ENCODE assay signal across 11 cellular contexts in genomic region chrX:147811803-147812202, GRCh38.
"Had no signal": no experiment of that assay in that cellular context is flagged by ENCODE, and none has a peak within 500 bp of the region (broad histone marks: within the 10 kb centered on the region; RNA-seq: fewer than 3 reads in every experiment).

No MANE protein-coding gene starts in this region.

- H3K9me3 Mint-ChIP-seq: GM23338 had no signal

- H2AFZ ChIP-seq: GM23248, GM23338 had no signal

- ATAC-seq: GM23338, HCT116 had no signal

- H3K4me2 ChIP-seq: GM23338 had no signal

- H3K4me1 Mint-ChIP-seq: GM23338, H9 had no signal

- H3K4me1 ChIP-seq: HAP-1 had no signal

- H3K9me3 ChIP-seq: HAP-1 had no signal

- H3K27ac ChIP-seq: GM23248 had no signal

- DNase-seq: GM23248, GOT3, H7, H9, HCEC 1CT, HFFc6 had no signal

- H3K36me3 ChIP-seq: HAP-1 had no signal

- H3K27ac Mint-ChIP-seq: GM23338, H9, HFFc6 had no signal

- H3K4me3 ChIP-seq: GM23248, GM23338, HAP-1 had no signal

- H3K4me3 Mint-ChIP-seq: GM23338, H9, HFFc6 had no signal

- H3K9ac ChIP-seq: GM23248 had no signal

- FAIRE-seq: H1, H54 had no signal
